ENCODE assay signal across 31 cellular contexts in the genomic region with DNA sequence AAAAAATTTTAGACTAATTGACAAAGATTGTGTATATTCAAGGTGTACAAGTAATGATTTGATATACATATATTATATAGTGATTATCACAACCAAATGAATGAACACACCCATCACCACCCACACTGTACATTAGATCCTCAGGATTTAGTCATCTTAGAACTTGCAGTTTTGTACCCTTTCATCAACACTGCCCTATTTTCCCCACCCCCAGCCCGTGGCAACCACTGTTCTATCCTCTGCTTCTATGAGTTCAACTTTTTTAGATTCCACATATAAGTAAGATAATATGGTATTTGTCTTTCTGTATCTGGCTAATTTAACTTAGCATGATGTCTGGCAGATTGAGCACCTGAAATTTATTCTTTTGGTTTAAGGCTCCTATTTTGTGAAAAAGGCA.
A peak's percentile ranks its signal among the peaks of the same experiment; 100 is the strongest.
DNase-seq lines count a peak whose midpoint lies in the region; ATAC-seq and TF ChIP-seq lines count a peak whose summit lies in the region.
"Had no signal": no experiment of that assay in that cellular context is flagged by ENCODE, and none has a peak within 500 bp of the region (broad histone marks: within the 10 kb centered on the region; RNA-seq: fewer than 3 reads in every experiment).

No MANE protein-coding gene starts in this region.

- ATAC-seq in lung (ENCODE audit: insufficient read depth, low FRiP score) (no peak), HG03039 (IDR thresholded peaks at IDR 0.05; ENCODE audit: unreplicated experiment) (no peak)
- no peak for ATAC-seq in effector memory CD8-positive, alpha-beta T cell (replicated peaks)
- ATAC-seq: CD8-positive, alpha-beta T cell had no signal

- WGBS in lung, 2 donors, result 38 to 54% methylated on average over 1 of the region's 1 CpG

- H3K4me3 ChIP-seq in lung, result no peak overlapping the region
- H3K4me3 ChIP-seq: A549; BLaER1; BLaER1 treated with 17β-estradiol and CSF1 and Interleukin-3, amounts not matched to agents 10 nM and 100 nM had no signal

- peaks cover 28 to 32% of the 10 kb centered on the region in 2 donors for H3K27me3 Mint-ChIP-seq in effector memory CD8-positive, alpha-beta T cell
- H3K27me3 Mint-ChIP-seq: CD4-positive, CD25-positive, alpha-beta regulatory T cell had no signal

- no peak overlapping the region for H3K27ac ChIP-seq in lung (ENCODE audit: low read depth in 1 of 2, low read length in 1 of 2)
- H3K27ac ChIP-seq: 22Rv1; A549; BLaER1; BLaER1 treated with 17β-estradiol and CSF1 and Interleukin-3, amounts not matched to agents 10 nM and 100 nM; C4-2B had no signal

- H3K9me3 Mint-ChIP-seq in effector memory CD8-positive, alpha-beta T cell, result no peaks in the 10 kb centered on the region
- H3K9me3 Mint-ChIP-seq: CD4-positive, alpha-beta T cell; CD8-positive, alpha-beta T cell had no signal

- no peaks in the 10 kb centered on the region for H3K36me3 Mint-ChIP-seq in effector memory CD8-positive, alpha-beta T cell (ENCODE audit: insufficient read depth)
- H3K36me3 Mint-ChIP-seq: CD14-positive monocyte; CD4-positive, alpha-beta memory T cell; CD4-positive, CD25-positive, alpha-beta regulatory T cell; CD8-positive, alpha-beta T cell had no signal

- H3K27ac Mint-ChIP-seq in effector memory CD8-positive, alpha-beta T cell, result no peak overlapping the region
- H3K27ac Mint-ChIP-seq: B cell; CD14-positive monocyte; CD4-positive, alpha-beta memory T cell; CD4-positive, alpha-beta T cell; CD8-positive, alpha-beta T cell had no signal

- H3K36me3 ChIP-seq in lung (ENCODE audit: control insufficient read depth in 2 of 2, insufficient read depth in 2 of 2, low read length in 2 of 2), result no peaks in the 10 kb centered on the region
- H3K36me3 ChIP-seq: BE2C; BLaER1; BLaER1 treated with 17β-estradiol and CSF1 and Interleukin-3, amounts not matched to agents 10 nM and 100 nM had no signal

- H3K4me3 Mint-ChIP-seq in effector memory CD8-positive, alpha-beta T cell, result no peak overlapping the region
- H3K4me3 Mint-ChIP-seq: B cell; CD14-positive monocyte; CD4-positive, alpha-beta memory T cell; CD4-positive, alpha-beta T cell; CD4-positive, CD25-positive, alpha-beta regulatory T cell; CD8-positive, alpha-beta memory T cell; CD8-positive, alpha-beta T cell had no signal

- H3K4me1 Mint-ChIP-seq in effector memory CD8-positive, alpha-beta T cell (ENCODE audit: low read depth in 2 of 2), result no peaks in the 10 kb centered on the region
- H3K4me1 Mint-ChIP-seq: B cell; CD14-positive monocyte; CD4-positive, alpha-beta memory T cell; CD4-positive, CD25-positive, alpha-beta regulatory T cell; CD8-positive, alpha-beta memory T cell had no signal

- intact Hi-C loops in head of caudate nucleus (cut with DNase I), result no loop called here

- no peaks in the 10 kb centered on the region for H3K27me3 ChIP-seq in lung (ENCODE audit: control insufficient read depth, insufficient read depth)
- H3K27me3 ChIP-seq: BE2C; BLaER1; BLaER1 treated with 17β-estradiol and CSF1 and Interleukin-3, amounts not matched to agents 10 nM and 100 nM had no signal

- DNase-seq in head of caudate nucleus (peak in 23 of 42 donors; percentile 5 to 58 (median 26)), lung (ENCODE audit: low spot score) (peak; percentile 6)
- DNase-seq in effector memory CD8-positive, alpha-beta T cell, result no peak
- DNase-seq: 8988T; ACHN; AML-193; BE2C; C1 segment of cervical spinal cord; Caco-2; Calu3; CD4-positive, alpha-beta memory T cell; CD4-positive, alpha-beta T cell; CD4-positive, CD25-positive, alpha-beta regulatory T cell; CD8-positive, alpha-beta memory T cell; CD8-positive, alpha-beta T cell; COR-L47; DMS 273 treated with DMSO at 0.1 percent for 48 hours; DMS153; DMS53; DMS79; DMS79 treated with DMSO at 0.1 percent for 48 hours; DND-41; EL had no signal

- no peaks in the 10 kb centered on the region for H3K4me1 ChIP-seq in lung (ENCODE audit: control insufficient read depth in 2 of 2, insufficient read depth in 2 of 2, low read length in 2 of 2)
- H3K4me1 ChIP-seq: A549; BE2C; BLaER1; BLaER1 treated with 17β-estradiol and CSF1 and Interleukin-3, amounts not matched to agents 10 nM and 100 nM; Caco-2 had no signal

- H3K9me3 ChIP-seq in lung (ENCODE audit: control insufficient read depth in 2 of 2, insufficient read depth in 1 of 2, low read length in 1 of 2), result no peaks in the 10 kb centered on the region
- H3K9me3 ChIP-seq: BE2C, BLaER1, Caco-2 had no signal

- TF ChIP-seq CTCF in lung (IDR thresholded peaks at IDR 0.05; ENCODE audit: control extremely low read depth, extremely low read depth), result no peak

Comparison
In these comparisons a context has a peak if more than half of its experiments do, and no peak if none do; other contexts are left out.
1. DNase-seq: peak in head of caudate nucleus (23 of 42) and lung (single experiment); none in effector memory CD8-positive, alpha-beta T cell (0 of 3).